In the genomic region with DNA sequence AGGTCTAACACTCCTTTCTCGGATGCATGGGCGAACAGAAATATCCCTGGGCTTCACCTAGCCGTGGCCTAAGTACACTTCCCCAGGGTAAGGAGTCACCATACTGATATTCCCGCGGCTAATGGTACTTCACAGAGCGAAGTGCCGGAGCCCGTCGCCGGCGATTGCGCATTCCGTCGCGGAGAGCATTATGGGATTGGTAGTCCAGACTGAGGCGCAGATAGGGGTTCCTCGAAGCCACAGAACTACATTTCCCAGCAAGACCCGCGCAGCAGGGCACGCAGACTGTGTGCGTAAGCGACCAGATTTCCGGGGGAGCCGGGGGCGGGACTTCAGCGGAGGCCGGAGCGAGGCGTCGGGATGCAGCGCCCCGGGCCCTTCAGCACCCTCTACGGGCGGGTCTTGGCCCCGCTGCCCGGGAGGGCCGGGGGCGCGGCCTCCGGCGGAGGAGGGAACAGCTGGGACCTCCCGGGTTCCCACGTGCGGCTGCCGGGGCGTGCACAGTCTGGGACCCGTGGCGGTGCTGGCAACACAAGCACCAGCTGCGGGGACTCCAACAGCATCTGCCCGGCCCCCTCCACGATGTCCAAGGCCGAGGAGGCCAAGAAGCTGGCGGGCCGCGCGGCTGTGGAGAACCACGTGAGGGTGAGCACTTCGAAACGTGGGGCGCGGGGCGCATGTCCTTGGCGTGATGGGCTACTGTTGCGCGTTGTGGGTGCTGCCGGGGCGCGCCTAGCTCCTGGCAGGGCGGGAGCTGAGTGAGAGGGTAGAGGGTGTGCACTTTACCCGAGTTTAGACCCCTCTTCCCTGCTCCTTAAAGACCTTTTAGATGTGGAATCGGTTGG, we compare ENCODE assay signal across 1 cellular context.
TF ChIP-seq lines count a peak whose summit lies in the region.

A gene (plus strand): TSS at position 335 of the 845 bp plus-strand sequence. CDS start 26 bp downstream, at position 361.

TF ChIP-seq in K562, 482 proteins besides CTCF, POLR2A, EP300 and RAD21 (continued from another document and continues in another):
- TF ChIP-seq SMAD1 (IDR thresholded peaks at IDR 0.05; ENCODE audit: low read depth, low read length, partially characterized antibody) (peak; percentile 32), CTBP1 (IDR thresholded peaks at IDR 0.05; ENCODE audit: borderline replicate concordance) (peak; percentile 64), ZNF23 (CRISPR knock-in tag; IDR thresholded peaks at IDR 0.05) (no peak), CBX5 (IDR thresholded peaks at IDR 0.05; ENCODE audit: borderline replicate concordance, low read depth) (no peak), CAMTA2 (CRISPR knock-in tag; conservative IDR thresholded peaks at IDR 0.05) (no peak), TAF15 (IDR thresholded peaks at IDR 0.05; ENCODE audit: low read depth, low read length) (no peak), RFX1 (IDR thresholded peaks at IDR 0.05) (no peak), JUNB (CRISPR knock-in tag; conservative IDR thresholded peaks at IDR 0.05) (no peak), ZFPM2 (CRISPR knock-in tag; IDR thresholded peaks at IDR 0.05) (no peak), ZNF282 (CRISPR knock-in tag; IDR thresholded peaks at IDR 0.05) (no peak), YY1 (IDR thresholded peaks at IDR 0.05; ENCODE audit: borderline replicate concordance in 1 of 3, control insufficient read depth in 1 of 3, extremely low read depth in 1 of 3, insufficient read depth in 3 of 3, insufficient read length in 1 of 3, insufficient replicate concordance in 2 of 3, low read depth in 1 of 3, low read length in 2 of 3) (peak in 1 of 3 experiments; percentile 69), ELF4 (CRISPR knock-in tag; IDR thresholded peaks at IDR 0.05) (no peak)
- TF ChIP-seq, protein P1, sequence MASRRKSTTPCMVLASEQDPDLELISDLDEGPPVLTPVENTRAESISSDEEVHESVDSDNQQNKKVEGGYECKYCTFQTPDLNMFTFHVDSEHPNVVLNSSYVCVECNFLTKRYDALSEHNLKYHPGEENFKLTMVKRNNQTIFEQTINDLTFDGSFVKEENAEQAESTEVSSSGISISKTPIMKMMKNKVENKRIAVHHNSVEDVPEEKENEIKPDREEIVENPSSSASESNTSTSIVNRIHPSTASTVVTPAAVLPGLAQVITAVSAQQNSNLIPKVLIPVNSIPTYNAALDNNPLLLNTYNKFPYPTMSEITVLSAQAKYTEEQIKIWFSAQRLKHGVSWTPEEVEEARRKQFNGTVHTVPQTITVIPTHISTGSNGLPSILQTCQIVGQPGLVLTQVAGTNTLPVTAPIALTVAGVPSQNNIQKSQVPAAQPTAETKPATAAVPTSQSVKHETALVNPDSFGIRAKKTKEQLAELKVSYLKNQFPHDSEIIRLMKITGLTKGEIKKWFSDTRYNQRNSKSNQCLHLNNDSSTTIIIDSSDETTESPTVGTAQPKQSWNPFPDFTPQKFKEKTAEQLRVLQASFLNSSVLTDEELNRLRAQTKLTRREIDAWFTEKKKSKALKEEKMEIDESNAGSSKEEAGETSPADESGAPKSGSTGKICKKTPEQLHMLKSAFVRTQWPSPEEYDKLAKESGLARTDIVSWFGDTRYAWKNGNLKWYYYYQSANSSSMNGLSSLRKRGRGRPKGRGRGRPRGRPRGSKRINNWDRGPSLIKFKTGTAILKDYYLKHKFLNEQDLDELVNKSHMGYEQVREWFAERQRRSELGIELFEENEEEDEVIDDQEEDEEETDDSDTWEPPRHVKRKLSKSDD (conservative IDR thresholded peaks at IDR 0.05; ENCODE audit: low read length): no peak
- TF ChIP-seq, protein P2, sequence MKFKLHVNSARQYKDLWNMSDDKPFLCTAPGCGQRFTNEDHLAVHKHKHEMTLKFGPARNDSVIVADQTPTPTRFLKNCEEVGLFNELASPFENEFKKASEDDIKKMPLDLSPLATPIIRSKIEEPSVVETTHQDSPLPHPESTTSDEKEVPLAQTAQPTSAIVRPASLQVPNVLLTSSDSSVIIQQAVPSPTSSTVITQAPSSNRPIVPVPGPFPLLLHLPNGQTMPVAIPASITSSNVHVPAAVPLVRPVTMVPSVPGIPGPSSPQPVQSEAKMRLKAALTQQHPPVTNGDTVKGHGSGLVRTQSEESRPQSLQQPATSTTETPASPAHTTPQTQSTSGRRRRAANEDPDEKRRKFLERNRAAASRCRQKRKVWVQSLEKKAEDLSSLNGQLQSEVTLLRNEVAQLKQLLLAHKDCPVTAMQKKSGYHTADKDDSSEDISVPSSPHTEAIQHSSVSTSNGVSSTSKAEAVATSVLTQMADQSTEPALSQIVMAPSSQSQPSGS (CRISPR knock-in tag; IDR thresholded peaks at IDR 0.05): no peak
- TF ChIP-seq, protein P3, sequence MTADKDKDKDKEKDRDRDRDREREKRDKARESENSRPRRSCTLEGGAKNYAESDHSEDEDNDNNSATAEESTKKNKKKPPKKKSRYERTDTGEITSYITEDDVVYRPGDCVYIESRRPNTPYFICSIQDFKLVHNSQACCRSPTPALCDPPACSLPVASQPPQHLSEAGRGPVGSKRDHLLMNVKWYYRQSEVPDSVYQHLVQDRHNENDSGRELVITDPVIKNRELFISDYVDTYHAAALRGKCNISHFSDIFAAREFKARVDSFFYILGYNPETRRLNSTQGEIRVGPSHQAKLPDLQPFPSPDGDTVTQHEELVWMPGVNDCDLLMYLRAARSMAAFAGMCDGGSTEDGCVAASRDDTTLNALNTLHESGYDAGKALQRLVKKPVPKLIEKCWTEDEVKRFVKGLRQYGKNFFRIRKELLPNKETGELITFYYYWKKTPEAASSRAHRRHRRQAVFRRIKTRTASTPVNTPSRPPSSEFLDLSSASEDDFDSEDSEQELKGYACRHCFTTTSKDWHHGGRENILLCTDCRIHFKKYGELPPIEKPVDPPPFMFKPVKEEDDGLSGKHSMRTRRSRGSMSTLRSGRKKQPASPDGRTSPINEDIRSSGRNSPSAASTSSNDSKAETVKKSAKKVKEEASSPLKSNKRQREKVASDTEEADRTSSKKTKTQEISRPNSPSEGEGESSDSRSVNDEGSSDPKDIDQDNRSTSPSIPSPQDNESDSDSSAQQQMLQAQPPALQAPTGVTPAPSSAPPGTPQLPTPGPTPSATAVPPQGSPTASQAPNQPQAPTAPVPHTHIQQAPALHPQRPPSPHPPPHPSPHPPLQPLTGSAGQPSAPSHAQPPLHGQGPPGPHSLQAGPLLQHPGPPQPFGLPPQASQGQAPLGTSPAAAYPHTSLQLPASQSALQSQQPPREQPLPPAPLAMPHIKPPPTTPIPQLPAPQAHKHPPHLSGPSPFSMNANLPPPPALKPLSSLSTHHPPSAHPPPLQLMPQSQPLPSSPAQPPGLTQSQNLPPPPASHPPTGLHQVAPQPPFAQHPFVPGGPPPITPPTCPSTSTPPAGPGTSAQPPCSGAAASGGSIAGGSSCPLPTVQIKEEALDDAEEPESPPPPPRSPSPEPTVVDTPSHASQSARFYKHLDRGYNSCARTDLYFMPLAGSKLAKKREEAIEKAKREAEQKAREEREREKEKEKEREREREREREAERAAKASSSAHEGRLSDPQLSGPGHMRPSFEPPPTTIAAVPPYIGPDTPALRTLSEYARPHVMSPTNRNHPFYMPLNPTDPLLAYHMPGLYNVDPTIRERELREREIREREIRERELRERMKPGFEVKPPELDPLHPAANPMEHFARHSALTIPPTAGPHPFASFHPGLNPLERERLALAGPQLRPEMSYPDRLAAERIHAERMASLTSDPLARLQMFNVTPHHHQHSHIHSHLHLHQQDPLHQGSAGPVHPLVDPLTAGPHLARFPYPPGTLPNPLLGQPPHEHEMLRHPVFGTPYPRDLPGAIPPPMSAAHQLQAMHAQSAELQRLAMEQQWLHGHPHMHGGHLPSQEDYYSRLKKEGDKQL (CRISPR knock-in tag; IDR thresholded peaks at IDR 0.05; ENCODE audit: borderline replicate concordance): no peak
- TF ChIP-seq, protein P4, sequence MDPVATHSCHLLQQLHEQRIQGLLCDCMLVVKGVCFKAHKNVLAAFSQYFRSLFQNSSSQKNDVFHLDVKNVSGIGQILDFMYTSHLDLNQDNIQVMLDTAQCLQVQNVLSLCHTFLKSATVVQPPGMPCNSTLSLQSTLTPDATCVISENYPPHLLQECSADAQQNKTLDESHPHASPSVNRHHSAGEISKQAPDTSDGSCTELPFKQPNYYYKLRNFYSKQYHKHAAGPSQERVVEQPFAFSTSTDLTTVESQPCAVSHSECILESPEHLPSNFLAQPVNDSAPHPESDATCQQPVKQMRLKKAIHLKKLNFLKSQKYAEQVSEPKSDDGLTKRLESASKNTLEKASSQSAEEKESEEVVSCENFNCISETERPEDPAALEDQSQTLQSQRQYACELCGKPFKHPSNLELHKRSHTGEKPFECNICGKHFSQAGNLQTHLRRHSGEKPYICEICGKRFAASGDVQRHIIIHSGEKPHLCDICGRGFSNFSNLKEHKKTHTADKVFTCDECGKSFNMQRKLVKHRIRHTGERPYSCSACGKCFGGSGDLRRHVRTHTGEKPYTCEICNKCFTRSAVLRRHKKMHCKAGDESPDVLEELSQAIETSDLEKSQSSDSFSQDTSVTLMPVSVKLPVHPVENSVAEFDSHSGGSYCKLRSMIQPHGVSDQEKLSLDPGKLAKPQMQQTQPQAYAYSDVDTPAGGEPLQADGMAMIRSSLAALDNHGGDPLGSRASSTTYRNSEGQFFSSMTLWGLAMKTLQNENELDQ (CRISPR knock-in tag; IDR thresholded peaks at IDR 0.05; ENCODE audit: borderline replicate concordance): no peak
- TF ChIP-seq, protein P5, sequence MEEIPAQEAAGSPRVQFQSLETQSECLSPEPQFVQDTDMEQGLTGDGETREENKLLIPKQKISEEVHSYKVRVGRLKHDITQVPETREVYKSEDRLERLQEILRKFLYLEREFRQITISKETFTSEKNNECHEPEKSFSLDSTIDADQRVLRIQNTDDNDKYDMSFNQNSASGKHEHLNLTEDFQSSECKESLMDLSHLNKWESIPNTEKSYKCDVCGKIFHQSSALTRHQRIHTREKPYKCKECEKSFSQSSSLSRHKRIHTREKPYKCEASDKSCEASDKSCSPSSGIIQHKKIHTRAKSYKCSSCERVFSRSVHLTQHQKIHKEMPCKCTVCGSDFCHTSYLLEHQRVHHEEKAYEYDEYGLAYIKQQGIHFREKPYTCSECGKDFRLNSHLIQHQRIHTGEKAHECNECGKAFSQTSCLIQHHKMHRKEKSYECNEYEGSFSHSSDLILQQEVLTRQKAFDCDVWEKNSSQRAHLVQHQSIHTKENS (CRISPR knock-in tag; IDR thresholded peaks at IDR 0.05): no peak
- TF ChIP-seq, protein P6, sequence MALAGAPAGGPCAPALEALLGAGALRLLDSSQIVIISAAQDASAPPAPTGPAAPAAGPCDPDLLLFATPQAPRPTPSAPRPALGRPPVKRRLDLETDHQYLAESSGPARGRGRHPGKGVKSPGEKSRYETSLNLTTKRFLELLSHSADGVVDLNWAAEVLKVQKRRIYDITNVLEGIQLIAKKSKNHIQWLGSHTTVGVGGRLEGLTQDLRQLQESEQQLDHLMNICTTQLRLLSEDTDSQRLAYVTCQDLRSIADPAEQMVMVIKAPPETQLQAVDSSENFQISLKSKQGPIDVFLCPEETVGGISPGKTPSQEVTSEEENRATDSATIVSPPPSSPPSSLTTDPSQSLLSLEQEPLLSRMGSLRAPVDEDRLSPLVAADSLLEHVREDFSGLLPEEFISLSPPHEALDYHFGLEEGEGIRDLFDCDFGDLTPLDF (CRISPR knock-in tag; IDR thresholded peaks at IDR 0.05): peak; percentile 50; the same call in 1 of the 2 replicates
- TF ChIP-seq, protein P7, sequence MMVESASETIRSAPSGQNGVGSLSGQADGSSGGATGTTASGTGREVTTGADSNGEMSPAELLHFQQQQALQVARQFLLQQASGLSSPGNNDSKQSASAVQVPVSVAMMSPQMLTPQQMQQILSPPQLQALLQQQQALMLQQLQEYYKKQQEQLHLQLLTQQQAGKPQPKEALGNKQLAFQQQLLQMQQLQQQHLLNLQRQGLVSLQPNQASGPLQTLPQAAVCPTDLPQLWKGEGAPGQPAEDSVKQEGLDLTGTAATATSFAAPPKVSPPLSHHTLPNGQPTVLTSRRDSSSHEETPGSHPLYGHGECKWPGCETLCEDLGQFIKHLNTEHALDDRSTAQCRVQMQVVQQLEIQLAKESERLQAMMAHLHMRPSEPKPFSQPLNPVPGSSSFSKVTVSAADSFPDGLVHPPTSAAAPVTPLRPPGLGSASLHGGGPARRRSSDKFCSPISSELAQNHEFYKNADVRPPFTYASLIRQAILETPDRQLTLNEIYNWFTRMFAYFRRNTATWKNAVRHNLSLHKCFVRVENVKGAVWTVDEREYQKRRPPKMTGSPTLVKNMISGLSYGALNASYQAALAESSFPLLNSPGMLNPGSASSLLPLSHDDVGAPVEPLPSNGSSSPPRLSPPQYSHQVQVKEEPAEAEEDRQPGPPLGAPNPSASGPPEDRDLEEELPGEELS (CRISPR knock-in tag; IDR thresholded peaks at IDR 0.05; ENCODE audit: borderline replicate concordance): peak; percentile 58; the same call in 1 of the 2 replicates
